In the genomic region with DNA sequence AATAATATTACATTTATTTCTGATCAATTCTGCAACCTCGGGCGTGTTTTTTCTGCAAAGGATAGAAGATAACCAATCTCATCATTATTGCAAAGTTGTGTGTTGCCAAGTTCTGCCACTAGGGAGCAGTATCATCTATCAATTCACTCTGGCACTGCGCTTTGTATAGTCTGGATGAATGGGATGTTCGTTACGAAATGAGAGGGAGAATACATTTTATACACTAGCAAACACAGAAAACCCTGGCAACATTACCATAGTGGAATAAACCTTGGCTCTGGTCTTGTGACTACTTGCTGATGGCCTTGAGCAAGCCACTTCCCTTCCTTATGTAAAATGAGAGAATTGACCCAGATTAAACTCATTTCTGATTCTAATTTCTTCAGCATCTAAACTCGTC, we compare ENCODE assay signal across 9 cellular contexts.
DNase-seq lines count a peak whose midpoint lies in the region; ATAC-seq and TF ChIP-seq lines count a peak whose summit lies in the region.
"Had no signal": no experiment of that assay in that cellular context is flagged by ENCODE, and none has a peak within 500 bp of the region (broad histone marks: within the 10 kb centered on the region; RNA-seq: fewer than 3 reads in every experiment).

No MANE protein-coding gene starts in this region.

- no peak overlapping the region for H2AFZ ChIP-seq in PC-9

- H3K79me2 ChIP-seq in DOHH2 (ENCODE audit: control insufficient read depth, low read length), result no peaks in the 10 kb centered on the region
- H3K79me2 ChIP-seq in PC-9 (ENCODE audit: low read depth), result no peaks in the 10 kb centered on the region

- no peaks in the 10 kb centered on the region for H3K9me3 Mint-ChIP-seq in activated naive CD8-positive, alpha-beta T cell treated with anti-CD3 and anti-CD28 coated beads for 36 hours

- no peak overlapping the region for H3K4me3 Mint-ChIP-seq in activated naive CD8-positive, alpha-beta T cell treated with anti-CD3 and anti-CD28 coated beads for 36 hours
- H3K4me3 Mint-ChIP-seq: activated naive CD8-positive, alpha-beta T cell had no signal

- H3K36me3 ChIP-seq in DOHH2 (ENCODE audit: control insufficient read depth, low read length), result no peaks in the 10 kb centered on the region
- no peaks in the 10 kb centered on the region for H3K36me3 ChIP-seq in PC-9 (ENCODE audit: low read depth)
- H3K36me3 ChIP-seq in prostate gland, result no peaks in the 10 kb centered on the region

- H3K9me3 ChIP-seq in DOHH2 (ENCODE audit: control insufficient read depth, insufficient read depth, low read length) (no peaks in the 10 kb centered on the region), PC-9 (ENCODE audit: insufficient read depth, low read depth) (no peaks in the 10 kb centered on the region), prostate gland (no peaks in the 10 kb centered on the region)

- ATAC-seq in GM21528 (IDR thresholded peaks at IDR 0.05; ENCODE audit: low FRiP score, unreplicated experiment), result peak; percentile 80

- no peak overlapping the region for H3K4me3 ChIP-seq in DOHH2 (ENCODE audit: low read length)
- H3K4me3 ChIP-seq in Jurkat, Clone E6-1 (ENCODE audit: low read length), result no peak overlapping the region
- no peak overlapping the region for H3K4me3 ChIP-seq in PC-9
- H3K4me3 ChIP-seq in prostate gland, result no peak overlapping the region

- H4K20me1 ChIP-seq in DOHH2 (ENCODE audit: control insufficient read depth, insufficient read depth, low read depth, low read length), result no peaks in the 10 kb centered on the region
- H4K20me1 ChIP-seq in PC-9 (ENCODE audit: insufficient read depth), result no peaks in the 10 kb centered on the region

- H3K27ac ChIP-seq in DOHH2 (ENCODE audit: low read depth, low read length), result no peak overlapping the region
- H3K27ac ChIP-seq in PC-9, result no peak overlapping the region
- H3K27ac ChIP-seq in prostate gland, result no peak overlapping the region

- no peaks in the 10 kb centered on the region for H3K36me3 Mint-ChIP-seq in activated naive CD8-positive, alpha-beta T cell treated with anti-CD3 and anti-CD28 coated beads for 36 hours
- H3K36me3 Mint-ChIP-seq: activated naive CD8-positive, alpha-beta T cell had no signal

- peak overlapping the region; percentile 43 for H3K4me2 ChIP-seq in DOHH2 (ENCODE audit: low read length)
- no peak overlapping the region for H3K4me2 ChIP-seq in PC-9

- H3K9me2 ChIP-seq in DOHH2 (replicated peaks; ENCODE audit: control insufficient read depth, low read length), result no peaks in the 10 kb centered on the region
- no peaks in the 10 kb centered on the region for H3K9me2 ChIP-seq in PC-9 (ENCODE audit: insufficient read depth)

- TF ChIP-seq CTCF in DOHH2 (IDR thresholded peaks at IDR 0.05; ENCODE audit: low read depth, low read length, poor library complexity, severe bottlenecking) (peak; percentile 95), PC-9 (conservative IDR thresholded peaks at IDR 0.05) (peak; percentile 78), prostate gland (IDR thresholded peaks at IDR 0.05) (peak; percentile 41 to 81 (median 73))

- no peak overlapping the region for H3K27ac Mint-ChIP-seq in activated naive CD8-positive, alpha-beta T cell treated with anti-CD3 and anti-CD28 coated beads for 36 hours
- H3K27ac Mint-ChIP-seq: activated naive CD8-positive, alpha-beta T cell had no signal

- intact Hi-C loops in PC-9 (cut with micrococcal nuclease; ENCODE audit: unreplicated experiment) (no loop called here), head of caudate nucleus (cut with DNase I) (no loop called here), prostate gland (cut with DNase I) (no loop called here)

- BruUV-seq in PC-9 (replicated peaks; lab: Mats Ljungman, UMichigan), result no TSS peak

- DNase-seq in Jurkat, Clone E6-1 (ENCODE audit: low read depth, low spot score), result peak; percentile 53
- peak; percentile 32 to 38 for DNase-seq in PC-9
- DNase-seq in activated naive CD8-positive, alpha-beta T cell treated with anti-CD3 and anti-CD28 coated beads for 36 hours, result peak; percentile 16
- peak in 35 of 42 donors; percentile 17 to 85 (median 57) for DNase-seq in head of caudate nucleus
- peak; percentile 45 for DNase-seq in prostate gland (ENCODE audit: low spot score)
- DNase-seq in GF-D8 (lab: John Stamatoyannopoulos, UW), result no peak

- peaks cover 15% of the 10 kb centered on the region for H3K4me1 ChIP-seq in DOHH2 (ENCODE audit: control insufficient read depth, low read length)
- H3K4me1 ChIP-seq in PC-9 (replicated peaks; ENCODE audit: insufficient read depth), result no peaks in the 10 kb centered on the region
- H3K4me1 ChIP-seq in prostate gland (replicated peaks), result no peaks in the 10 kb centered on the region

- 10% methylated on average over 6 of the region's 6 CpGs for WGBS in prostate gland

- peaks cover 32% of the 10 kb centered on the region for H3K27me3 Mint-ChIP-seq in activated naive CD8-positive, alpha-beta T cell treated with anti-CD3 and anti-CD28 coated beads for 36 hours

- H3F3A ChIP-seq in DOHH2 (ENCODE audit: control insufficient read depth, insufficient read depth) (no peaks in the 10 kb centered on the region), PC-9 (ENCODE audit: insufficient read depth, low read depth) (no peaks in the 10 kb centered on the region)

- 0 out of 2 replicates have a peak, but pooled peaks cover 4% of the 10 kb centered on the region for H3K27me3 ChIP-seq in DOHH2 (ENCODE audit: control insufficient read depth, low read length)
- H3K27me3 ChIP-seq in PC-9 (ENCODE audit: insufficient read depth, low read depth), result 0 out of 2 replicates have a peak, but pooled peaks cover 7% of the 10 kb centered on the region
- H3K27me3 ChIP-seq in prostate gland (replicated peaks; ENCODE audit: insufficient read depth), result no peaks in the 10 kb centered on the region

- POLR2A ChIA-PET in PC-9 (lab: Charles Lee; ENCODE audit: unreplicated experiment), result no interaction called here

- H3K4me1 Mint-ChIP-seq in activated naive CD8-positive, alpha-beta T cell treated with anti-CD3 and anti-CD28 coated beads for 36 hours, result peaks cover 7% of the 10 kb centered on the region

- no peak for TF ChIP-seq POLR2A in prostate gland (IDR thresholded peaks at IDR 0.05)

- CTCF ChIA-PET in PC-9 (lab: Charles Lee), result no interaction called here
